In the genomic region with DNA sequence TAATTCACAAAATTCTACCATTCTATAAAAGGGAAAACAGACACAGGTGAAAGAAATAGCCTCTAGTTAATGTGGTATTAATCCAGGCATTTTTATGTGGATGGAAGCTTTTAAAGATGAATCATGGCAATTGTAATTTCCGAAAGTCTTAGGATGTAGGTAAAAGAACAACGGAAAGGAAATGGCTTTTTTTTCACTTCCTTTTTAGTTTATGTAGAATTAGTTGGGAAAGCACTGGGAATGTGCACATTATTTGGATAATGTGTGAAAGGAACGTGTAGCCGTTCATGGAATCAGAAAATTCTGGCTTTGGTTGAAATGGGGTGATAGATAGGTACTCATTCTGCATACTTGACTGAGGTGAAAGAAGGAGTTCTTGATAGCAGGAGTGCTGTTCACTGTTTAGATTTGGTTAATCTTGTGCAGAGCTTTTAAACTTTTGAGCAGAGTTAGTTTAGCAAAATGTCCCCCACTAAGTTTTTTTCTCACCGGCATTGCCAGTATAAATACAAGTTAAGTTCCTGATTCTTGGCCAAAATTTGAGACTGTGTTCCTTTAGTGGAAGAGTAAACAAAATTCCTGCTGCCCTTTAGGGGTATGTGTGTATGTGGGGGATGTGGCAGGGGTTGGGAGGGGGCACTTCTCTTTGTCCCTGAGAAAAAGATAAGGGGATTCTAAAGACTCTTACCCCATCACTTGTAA, we compare ENCODE assay signal across 1 cellular context.
TF ChIP-seq lines count a peak whose summit lies in the region.

No MANE protein-coding gene starts in this region.

TF ChIP-seq in HepG2, 621 proteins besides CTCF, POLR2A, EP300 and RAD21 (continued from another document):
- TF ChIP-seq, protein P1, sequence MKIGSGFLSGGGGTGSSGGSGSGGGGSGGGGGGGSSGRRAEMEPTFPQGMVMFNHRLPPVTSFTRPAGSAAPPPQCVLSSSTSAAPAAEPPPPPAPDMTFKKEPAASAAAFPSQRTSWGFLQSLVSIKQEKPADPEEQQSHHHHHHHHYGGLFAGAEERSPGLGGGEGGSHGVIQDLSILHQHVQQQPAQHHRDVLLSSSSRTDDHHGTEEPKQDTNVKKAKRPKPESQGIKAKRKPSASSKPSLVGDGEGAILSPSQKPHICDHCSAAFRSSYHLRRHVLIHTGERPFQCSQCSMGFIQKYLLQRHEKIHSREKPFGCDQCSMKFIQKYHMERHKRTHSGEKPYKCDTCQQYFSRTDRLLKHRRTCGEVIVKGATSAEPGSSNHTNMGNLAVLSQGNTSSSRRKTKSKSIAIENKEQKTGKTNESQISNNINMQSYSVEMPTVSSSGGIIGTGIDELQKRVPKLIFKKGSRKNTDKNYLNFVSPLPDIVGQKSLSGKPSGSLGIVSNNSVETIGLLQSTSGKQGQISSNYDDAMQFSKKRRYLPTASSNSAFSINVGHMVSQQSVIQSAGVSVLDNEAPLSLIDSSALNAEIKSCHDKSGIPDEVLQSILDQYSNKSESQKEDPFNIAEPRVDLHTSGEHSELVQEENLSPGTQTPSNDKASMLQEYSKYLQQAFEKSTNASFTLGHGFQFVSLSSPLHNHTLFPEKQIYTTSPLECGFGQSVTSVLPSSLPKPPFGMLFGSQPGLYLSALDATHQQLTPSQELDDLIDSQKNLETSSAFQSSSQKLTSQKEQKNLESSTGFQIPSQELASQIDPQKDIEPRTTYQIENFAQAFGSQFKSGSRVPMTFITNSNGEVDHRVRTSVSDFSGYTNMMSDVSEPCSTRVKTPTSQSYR (CRISPR knock-in tag; IDR thresholded peaks at IDR 0.05; ENCODE audit: borderline replicate concordance), result no peak
- TF ChIP-seq, protein P2, sequence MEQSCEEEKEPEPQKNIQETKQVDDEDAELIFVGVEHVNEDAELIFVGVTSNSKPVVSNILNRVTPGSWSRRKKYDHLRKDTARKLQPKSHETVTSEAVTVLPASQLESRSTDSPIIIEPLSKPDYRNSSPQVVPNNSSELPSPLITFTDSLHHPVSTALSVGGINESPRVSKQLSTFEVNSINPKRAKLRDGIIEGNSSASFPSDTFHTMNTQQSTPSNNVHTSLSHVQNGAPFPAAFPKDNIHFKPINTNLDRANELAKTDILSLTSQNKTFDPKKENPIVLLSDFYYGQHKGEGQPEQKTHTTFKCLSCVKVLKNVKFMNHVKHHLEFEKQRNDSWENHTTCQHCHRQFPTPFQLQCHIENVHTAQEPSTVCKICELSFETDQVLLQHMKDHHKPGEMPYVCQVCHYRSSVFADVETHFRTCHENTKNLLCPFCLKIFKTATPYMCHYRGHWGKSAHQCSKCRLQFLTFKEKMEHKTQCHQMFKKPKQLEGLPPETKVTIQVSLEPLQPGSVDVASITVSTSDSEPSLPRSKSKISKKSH (CRISPR knock-in tag; IDR thresholded peaks at IDR 0.05; ENCODE audit: borderline replicate concordance), result no peak
- TF ChIP-seq ZSCAN29 (CRISPR knock-in tag; conservative IDR thresholded peaks at IDR 0.05), result no peak
